8 cellular contexts compared by ENCODE assay signal in genomic region chr11:69000831-69001245, GRCh38. TPM values are rescaled to one million over a fixed set of nuclear protein-coding genes. Genes with fewer than 3 reads are reported as not detected.
DNase-seq lines count a peak whose midpoint lies in the region; ATAC-seq and TF ChIP-seq lines count a peak whose summit lies in the region.

No MANE protein-coding gene starts in this region.

- no peak overlapping the region for H2AFZ ChIP-seq in MM.1S (ENCODE audit: low read length)

- H3K27me3 Mint-ChIP-seq in activated naive CD4-positive, alpha-beta T cell treated with anti-CD3 and anti-CD28 coated beads for 36 hours (ENCODE audit: low read depth), result peaks cover 3% of the 10 kb centered on the region

- no peaks in the 10 kb centered on the region for H3K9me3 ChIP-seq in MM.1S (replicated peaks; ENCODE audit: insufficient read depth, low read length)

- H3K9me3 Mint-ChIP-seq in activated naive CD4-positive, alpha-beta T cell treated with anti-CD3 and anti-CD28 coated beads for 36 hours, result no peaks in the 10 kb centered on the region

- peak; percentile 17; the same call in 1 of the 2 replicates for TF ChIP-seq CTCF in MM.1S (IDR thresholded peaks at IDR 0.05; ENCODE audit: low read length)

- no peak overlapping the region for H3K9ac ChIP-seq in MM.1S (ENCODE audit: low read length)

- H3K27ac Mint-ChIP-seq in activated naive CD4-positive, alpha-beta T cell treated with anti-CD3 and anti-CD28 coated beads for 36 hours, result no peak overlapping the region

- no peak for ATAC-seq in GM21529 (IDR thresholded peaks at IDR 0.05; ENCODE audit: unreplicated experiment)

- no peaks in the 10 kb centered on the region for H3K79me2 ChIP-seq in MM.1S (ENCODE audit: low read length)

- H4K20me1 ChIP-seq in MM.1S (ENCODE audit: insufficient read depth, low read length), result 0 out of 2 replicates have a peak, but pooled peaks cover 3% of the 10 kb centered on the region

- no peak overlapping the region for H3K4me2 ChIP-seq in MM.1S (ENCODE audit: low read depth, low read length)

- no peaks in the 10 kb centered on the region for H3K36me3 ChIP-seq in MM.1S (replicated peaks; ENCODE audit: insufficient read depth, low read length)

- H3K27ac ChIP-seq in MM.1S (ENCODE audit: low read length), result no peak overlapping the region

- H3K9me2 ChIP-seq in MM.1S (replicated peaks; ENCODE audit: insufficient read depth, low read length), result no peaks in the 10 kb centered on the region

- no peak overlapping the region for H3K4me3 ChIP-seq in MM.1S (ENCODE audit: low read length)

- H3K27me3 ChIP-seq in MM.1S (replicated peaks; ENCODE audit: insufficient read depth, low read length), result peaks cover 97% of the 10 kb centered on the region

- DNase-seq in AG08396 (ENCODE audit: low spot score) (peak; percentile 89), MM.1S (no peak), dedifferentiated amniotic fluid mesenchymal stem cell (ENCODE audit: extremely low spot score) (peak; percentile 93), mesenteric fat pad (ENCODE audit: low spot score) (peak; percentile 89), 8988T (no peak), retina (no peak)
- no peak for DNase-seq in activated naive CD4-positive, alpha-beta T cell treated with anti-CD3 and anti-CD28 coated beads for 36 hours

- intact Hi-C loops in activated naive CD4-positive, alpha-beta T cell treated with anti-CD3 and anti-CD28 coated beads for 36 hours (cut with micrococcal nuclease), result no loop called here

- no peaks in the 10 kb centered on the region for H3K4me1 Mint-ChIP-seq in activated naive CD4-positive, alpha-beta T cell treated with anti-CD3 and anti-CD28 coated beads for 36 hours (ENCODE audit: low read depth)

- H3K4me3 Mint-ChIP-seq in activated naive CD4-positive, alpha-beta T cell treated with anti-CD3 and anti-CD28 coated beads for 36 hours, result no peak overlapping the region

- H3K4me1 ChIP-seq in MM.1S (ENCODE audit: low read length), result no peaks in the 10 kb centered on the region

- H3K36me3 Mint-ChIP-seq in activated naive CD4-positive, alpha-beta T cell treated with anti-CD3 and anti-CD28 coated beads for 36 hours (ENCODE audit: low read depth), result no peaks in the 10 kb centered on the region

- CTCF ChIA-PET in activated naive CD4-positive, alpha-beta T cell treated with anti-CD3 and anti-CD28 coated beads for 36 hours (lab: Charles Lee), result no interaction called here

- H3F3A ChIP-seq in MM.1S (ENCODE audit: insufficient read depth, low read length), result no peaks in the 10 kb centered on the region

RNA-seq across cellular contexts. Expression of gene MRGPRF, which starts 12.2 kb away (rescaled TPM):
- 29.8 TPM for total RNA-seq in mesenteric fat pad
- not detected for total RNA-seq in activated naive CD4-positive, alpha-beta T cell treated with anti-CD3 and anti-CD28 coated beads for 36 hours

RNA-seq across cellular contexts. Expression of gene MRGPRD, which starts 20.1 kb away (rescaled TPM):
- total RNA-seq in mesenteric fat pad, result not detected
- total RNA-seq in activated naive CD4-positive, alpha-beta T cell treated with anti-CD3 and anti-CD28 coated beads for 36 hours, result not detected

RNA-seq across cellular contexts. Expression of gene TPCN2, which starts 47.9 kb away (rescaled TPM):
- total RNA-seq in mesenteric fat pad, result 17.1 TPM
- 1 to 10 TPM; 7.0 to 8.0 TPM for total RNA-seq in activated naive CD4-positive, alpha-beta T cell treated with anti-CD3 and anti-CD28 coated beads for 36 hours

Comparison
In these comparisons a context has a peak if more than half of its experiments do, and no peak if none do; other contexts are left out.
1. DNase-seq: peak in AG08396 (single experiment), dedifferentiated amniotic fluid mesenchymal stem cell (single experiment) and mesenteric fat pad (single experiment); none in MM.1S (single experiment), activated naive CD4-positive, alpha-beta T cell treated with anti-CD3 and anti-CD28 coated beads for 36 hours (single experiment), 8988T (single experiment) and retina (single experiment).
2. RNA of gene MRGPRF, which starts 12.2 kb away (total RNA-seq): 29.8 TPM in mesenteric fat pad (single experiment); not detected in activated naive CD4-positive, alpha-beta T cell treated with anti-CD3 and anti-CD28 coated beads for 36 hours; every median in the first group is over 10 times any median in the second.